In the genomic region with DNA sequence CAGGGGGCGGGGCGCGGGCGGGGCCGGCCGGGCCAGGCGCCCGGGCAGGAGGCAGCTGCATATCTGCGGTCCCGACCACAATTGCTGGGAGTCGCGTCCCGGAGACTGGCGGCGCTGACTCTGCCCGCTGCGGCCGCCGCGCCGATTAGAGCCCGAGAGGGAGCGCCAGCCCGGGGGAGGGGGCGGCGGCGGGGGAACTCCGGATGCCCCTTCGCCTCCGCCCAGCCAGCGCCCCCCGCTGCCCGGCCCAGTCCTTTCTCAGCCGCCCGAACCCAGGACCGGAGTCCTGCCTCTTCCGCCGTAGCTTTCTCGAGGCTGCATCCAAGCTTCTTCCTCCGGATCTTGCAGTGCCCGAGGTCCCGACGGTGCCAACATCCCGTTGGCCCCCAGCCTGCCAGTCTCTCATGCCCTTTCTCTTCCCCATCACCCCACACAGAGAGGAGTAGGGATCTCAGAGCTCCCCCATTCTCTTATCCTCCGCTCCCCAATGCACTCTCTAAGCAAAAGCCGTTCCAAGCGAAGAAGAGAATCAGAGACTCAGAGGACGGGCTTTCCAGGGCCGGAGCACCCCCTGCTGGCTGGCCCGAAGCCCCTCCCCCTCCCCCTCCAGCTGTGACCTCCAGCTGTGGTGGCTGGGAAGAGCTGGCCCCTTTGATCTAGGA, we compare ENCODE assay signal across 8 cellular contexts. TPM values are rescaled to one million over a fixed set of nuclear protein-coding genes. Genes with fewer than 3 reads are reported as not detected.
A peak's percentile ranks its signal among the peaks of the same experiment; 100 is the strongest.
DNase-seq lines count a peak whose midpoint lies in the region; ATAC-seq and TF ChIP-seq lines count a peak whose summit lies in the region.

No MANE protein-coding gene starts in this region.

- H3K4me3 Mint-ChIP-seq in activated CD8-positive, alpha-beta T cell treated with anti-CD3 and anti-CD28 coated beads for 36 hours = peak overlapping the region; percentile 82

- H3K27me3 Mint-ChIP-seq in activated CD8-positive, alpha-beta T cell treated with anti-CD3 and anti-CD28 coated beads for 36 hours = peaks cover 3% of the 10 kb centered on the region

- peak; percentile 82 for ATAC-seq in HG02759 (IDR thresholded peaks at IDR 0.05; ENCODE audit: unreplicated experiment)
- ATAC-seq in activated CD8-positive, alpha-beta T cell treated with anti-CD3 and anti-CD28 coated beads for 36 hours = peak; percentile 86

- intact Hi-C loops in activated CD8-positive, alpha-beta T cell treated with anti-CD3 and anti-CD28 coated beads for 36 hours (cut with micrococcal nuclease) = loop anchor here (2.0 kb wide), 1 partner anchor 20 kb away; no protein-coding TSS in a partner anchor

- no peaks in the 10 kb centered on the region for H3K9me3 Mint-ChIP-seq in activated CD8-positive, alpha-beta T cell treated with anti-CD3 and anti-CD28 coated beads for 36 hours

- POLR2A ChIA-PET in activated CD8-positive, alpha-beta T cell treated with anti-CD3 and anti-CD28 coated beads for 36 hours (lab: Charles Lee) = interaction anchor here (0.6 to 2.5 kb wide), 13 partner anchors 10 to 1228 kb away, joined by 3 to 19 read pairs (median 4); partner anchors contain the start of genes AAAS, ESPL1, SOAT2 and SP7

- no peaks in the 10 kb centered on the region for H3K36me3 Mint-ChIP-seq in activated CD8-positive, alpha-beta T cell treated with anti-CD3 and anti-CD28 coated beads for 36 hours (ENCODE audit: low read depth)

- DNase-seq in EL (peak; percentile 73), NCI-H69 (lab: John Stamatoyannopoulos, UW) (peak; percentile 80), lung microvascular endothelial cell (ENCODE audit: low read depth in 2 of 2) (peak; percentile 81 to 84), cortex of kidney (lab: John Stamatoyannopoulos, UW) (no peak)
- peak; percentile 85 for DNase-seq in activated CD8-positive, alpha-beta T cell treated with anti-CD3 and anti-CD28 coated beads for 36 hours
- DNase-seq in effector CD4-positive, alpha-beta T cell = peak; percentile 56
- peak; percentile 46 to 74 (median 47) for DNase-seq in stimulated activated CD4-positive, alpha-beta T cell treated with anti-CD3 and anti-CD28 coated beads, TNF-alpha, amount 100 ng/mL, for 48 hours (ENCODE audit: low read depth in 3 of 3)

- H3K4me1 Mint-ChIP-seq in activated CD8-positive, alpha-beta T cell treated with anti-CD3 and anti-CD28 coated beads for 36 hours (ENCODE audit: low read depth) = peaks cover 19% of the 10 kb centered on the region

- CTCF ChIA-PET in activated CD8-positive, alpha-beta T cell treated with anti-CD3 and anti-CD28 coated beads for 36 hours (lab: Charles Lee) = interaction anchor here (0.6 to 9.7 kb wide), 51 partner anchors 7 to 291 kb away, joined by 3 to 293 read pairs (median 4); partner anchors contain the start of genes AAAS, AMHR2, CSAD and ESPL1

- peak overlapping the region; percentile 71 for H3K27ac Mint-ChIP-seq in activated CD8-positive, alpha-beta T cell treated with anti-CD3 and anti-CD28 coated beads for 36 hours

- TF ChIP-seq CTCF in activated CD8-positive, alpha-beta T cell treated with anti-CD3 and anti-CD28 coated beads for 36 hours (IDR thresholded peaks at IDR 0.05) = peak; percentile 75

RNA-seq across cellular contexts. Expression of gene SP7, which starts 8.8 kb away (rescaled TPM):
- total RNA-seq in activated CD8-positive, alpha-beta T cell treated with anti-CD3 and anti-CD28 coated beads for 36 hours = not detected
- not detected in 2 replicates for total RNA-seq in lung microvascular endothelial cell

RNA-seq across cellular contexts. Expression of gene AAAS, which starts 23.5 kb away (rescaled TPM):
- total RNA-seq in activated CD8-positive, alpha-beta T cell treated with anti-CD3 and anti-CD28 coated beads for 36 hours = 10 to 100 TPM; 81.3 to 87.6 TPM
- total RNA-seq in lung microvascular endothelial cell = 23.8 and 24.6 TPM in 2 replicates

RNA-seq across cellular contexts. Expression of gene SP1, which starts 35.0 kb away (rescaled TPM):
- 10 to 100 TPM; 67.2 to 70.3 TPM for total RNA-seq in activated CD8-positive, alpha-beta T cell treated with anti-CD3 and anti-CD28 coated beads for 36 hours
- 21.4 and 26.8 TPM in 2 replicates for total RNA-seq in lung microvascular endothelial cell

RNA-seq across cellular contexts. Expression of gene MYG1, which starts 45.5 kb away (rescaled TPM):
- 10 to 100 TPM; 69.5 to 70.9 TPM for total RNA-seq in activated CD8-positive, alpha-beta T cell treated with anti-CD3 and anti-CD28 coated beads for 36 hours
- total RNA-seq in lung microvascular endothelial cell = 31.6 and 35.9 TPM in 2 replicates

RNA-seq across cellular contexts. Expression of gene PFDN5, which starts 49.6 kb away (rescaled TPM):
- 100 to 1,000 TPM; 322 to 373 TPM for total RNA-seq in activated CD8-positive, alpha-beta T cell treated with anti-CD3 and anti-CD28 coated beads for 36 hours
- total RNA-seq in lung microvascular endothelial cell = 412 and 577 TPM in 2 replicates
